ENCODE assay signal across 16 cellular contexts in the genomic region with DNA sequence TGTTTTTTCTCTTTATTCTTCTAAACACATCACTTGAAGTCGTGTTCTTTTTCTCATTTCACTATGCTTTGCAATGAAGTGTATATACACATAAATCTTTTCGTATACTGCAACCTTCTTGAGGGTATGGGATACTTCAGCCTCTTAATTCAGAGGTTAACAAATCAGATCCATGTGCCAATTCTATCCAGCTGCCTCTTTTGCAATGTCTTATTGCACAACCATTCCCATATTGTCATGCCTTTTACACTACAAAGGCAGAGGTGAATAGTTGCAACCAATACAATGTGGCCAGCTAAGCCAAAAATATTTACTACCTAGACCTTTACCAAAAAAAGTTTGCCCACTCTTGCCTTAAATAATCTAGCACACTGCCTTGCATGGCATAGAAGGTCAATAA.
"Had no signal": no experiment of that assay in that cellular context is flagged by ENCODE, and none has a peak within 500 bp of the region (broad histone marks: within the 10 kb centered on the region; RNA-seq: fewer than 3 reads in every experiment).

No MANE protein-coding gene starts in this region.

- H3K27ac ChIP-seq: cardiac muscle cell, coronary artery, epithelial cell of prostate, gastroesophageal sphincter, left lung, spleen, transverse colon had no signal

- DNase-seq: activated CD4-positive, alpha-beta T cell treated with anti-CD3 and anti-CD28 coated beads, Interleukin-2, amount 50 U/mL, for 1 hour; activated effector memory CD4-positive, alpha-beta T cell treated with Interleukin-2 at 50 U/mL for 16 hours; amygdala; effector memory CD4-positive, alpha-beta T cell; left lung; occipital lobe; right cardiac atrium; spleen; stimulated activated CD4-positive, alpha-beta T cell treated with anti-CD3 and anti-CD28 coated beads, Interleukin-2, amount 100 ng/mL, for 24 hours; stimulated activated naive B cell treated with anti-CD40 and anti-IgM and Interleukin-4, amounts not matched to agents 10 μg/mL and 1 μg/mL and 100 μg/mL, for 72 hours; T-helper 17 cell; transverse colon had no signal

- H3K36me3 ChIP-seq: cardiac muscle cell, gastroesophageal sphincter, left lung, spleen, transverse colon had no signal

- ATAC-seq: gastroesophageal sphincter; left lung; right cardiac atrium; stimulated activated naive B cell treated with anti-CD40 and anti-IgM and Interleukin-4, amounts not matched to agents 10 μg/mL and 1 μg/mL and 100 μg/mL, for 72 hours; T-helper 17 cell had no signal

- H3K4me3 ChIP-seq: cardiac muscle cell, coronary artery, gastroesophageal sphincter, left lung, spleen, transverse colon had no signal

- H3K4me1 ChIP-seq: gastroesophageal sphincter, left lung, spleen, transverse colon had no signal

- H3K9me3 ChIP-seq: gastroesophageal sphincter, transverse colon had no signal

- H3K27me3 ChIP-seq: cardiac muscle cell, left lung, spleen, transverse colon had no signal
